ENCODE assay signal across 1 cellular context in the genomic region with DNA sequence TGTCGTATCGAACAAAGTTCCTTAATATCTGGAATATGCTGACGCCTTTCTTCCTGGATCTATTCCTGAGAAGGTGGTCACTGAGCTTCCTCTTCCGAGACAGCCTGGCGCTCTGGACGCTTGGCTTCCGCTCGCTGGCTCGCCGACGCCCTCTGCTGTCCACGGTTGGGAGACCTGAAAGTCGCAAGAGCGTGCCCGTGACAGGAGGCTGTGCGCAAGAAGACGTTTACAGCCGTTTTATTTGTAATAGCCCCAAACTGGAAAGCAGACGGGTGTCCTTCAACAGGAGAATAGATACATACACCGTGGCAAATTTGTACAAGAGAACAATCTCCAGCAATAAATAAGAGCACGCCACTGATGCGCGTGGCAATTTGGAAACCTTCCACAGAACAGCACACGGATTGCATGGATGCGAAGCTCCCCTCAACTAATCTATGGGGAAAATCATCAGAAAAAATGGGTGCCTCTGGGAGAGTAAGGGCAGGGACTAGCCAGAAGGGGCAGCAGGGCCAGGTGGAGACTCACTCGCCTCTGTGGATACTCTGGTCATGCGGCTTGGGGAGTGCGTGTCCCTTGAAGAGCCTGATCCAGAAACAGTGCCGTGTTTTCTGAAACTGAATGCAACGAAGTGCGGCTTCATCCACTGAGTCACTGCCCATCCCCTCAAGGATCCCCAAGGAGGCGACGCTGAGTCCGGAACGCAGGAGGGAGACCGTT.
TF ChIP-seq lines count a peak whose summit lies in the region.

No MANE protein-coding gene starts in this region.

TF ChIP-seq in H1, 55 proteins besides CTCF, POLR2A, EP300 and RAD21:
- TF ChIP-seq NANOG (IDR thresholded peaks at IDR 0.05; ENCODE audit: insufficient read depth, low read depth, low read length, poor library complexity, severe bottlenecking) (no peak), MAFK (IDR thresholded peaks at IDR 0.05; ENCODE audit: low read depth, low read length) (no peak), SIX5 (IDR thresholded peaks at IDR 0.05; ENCODE audit: low read depth, low read length) (no peak), GABPA (IDR thresholded peaks at IDR 0.05; ENCODE audit: borderline replicate concordance, insufficient read depth, low read length) (peak; percentile 53; the same call in 1 of the 2 replicates), EGR1 (IDR thresholded peaks at IDR 0.05; ENCODE audit: borderline replicate concordance, low read depth, low read length) (0 out of 2 replicates have a peak, but pooled peaks have one; percentile 19), CEBPB (IDR thresholded peaks at IDR 0.05; ENCODE audit: low read depth, low read length) (no peak), FOSL1 (IDR thresholded peaks at IDR 0.05; ENCODE audit: insufficient read depth, low read depth, low read length) (no peak), CHD2 (IDR thresholded peaks at IDR 0.05; ENCODE audit: low read length) (0 out of 2 replicates have a peak, but pooled peaks have one; percentile 14), MAX (IDR thresholded peaks at IDR 0.05) (peak; percentile 61; the same call in 1 of the 2 replicates), POLR2AphosphoS5 (IDR thresholded peaks at IDR 0.05; ENCODE audit: low read depth, low read length) (no peak), HDAC2 (IDR thresholded peaks at IDR 0.05; ENCODE audit: borderline replicate concordance in 1 of 2, low read depth in 2 of 2, low read length in 2 of 2) (no peak), JUN (IDR thresholded peaks at IDR 0.05; ENCODE audit: low read depth, low read length) (no peak), USF2 (IDR thresholded peaks at IDR 0.05; ENCODE audit: low read length) (no peak)
